In genomic region chr16:78756189-78756661, GRCh38 we compare ENCODE assay signal across 1 cellular context.
TF ChIP-seq lines count a peak whose summit lies in the region.

No MANE protein-coding gene starts in this region.

TF ChIP-seq in HepG2, 621 proteins besides CTCF, POLR2A, EP300 and RAD21 (continued from another document):
- TF ChIP-seq, protein P1, sequence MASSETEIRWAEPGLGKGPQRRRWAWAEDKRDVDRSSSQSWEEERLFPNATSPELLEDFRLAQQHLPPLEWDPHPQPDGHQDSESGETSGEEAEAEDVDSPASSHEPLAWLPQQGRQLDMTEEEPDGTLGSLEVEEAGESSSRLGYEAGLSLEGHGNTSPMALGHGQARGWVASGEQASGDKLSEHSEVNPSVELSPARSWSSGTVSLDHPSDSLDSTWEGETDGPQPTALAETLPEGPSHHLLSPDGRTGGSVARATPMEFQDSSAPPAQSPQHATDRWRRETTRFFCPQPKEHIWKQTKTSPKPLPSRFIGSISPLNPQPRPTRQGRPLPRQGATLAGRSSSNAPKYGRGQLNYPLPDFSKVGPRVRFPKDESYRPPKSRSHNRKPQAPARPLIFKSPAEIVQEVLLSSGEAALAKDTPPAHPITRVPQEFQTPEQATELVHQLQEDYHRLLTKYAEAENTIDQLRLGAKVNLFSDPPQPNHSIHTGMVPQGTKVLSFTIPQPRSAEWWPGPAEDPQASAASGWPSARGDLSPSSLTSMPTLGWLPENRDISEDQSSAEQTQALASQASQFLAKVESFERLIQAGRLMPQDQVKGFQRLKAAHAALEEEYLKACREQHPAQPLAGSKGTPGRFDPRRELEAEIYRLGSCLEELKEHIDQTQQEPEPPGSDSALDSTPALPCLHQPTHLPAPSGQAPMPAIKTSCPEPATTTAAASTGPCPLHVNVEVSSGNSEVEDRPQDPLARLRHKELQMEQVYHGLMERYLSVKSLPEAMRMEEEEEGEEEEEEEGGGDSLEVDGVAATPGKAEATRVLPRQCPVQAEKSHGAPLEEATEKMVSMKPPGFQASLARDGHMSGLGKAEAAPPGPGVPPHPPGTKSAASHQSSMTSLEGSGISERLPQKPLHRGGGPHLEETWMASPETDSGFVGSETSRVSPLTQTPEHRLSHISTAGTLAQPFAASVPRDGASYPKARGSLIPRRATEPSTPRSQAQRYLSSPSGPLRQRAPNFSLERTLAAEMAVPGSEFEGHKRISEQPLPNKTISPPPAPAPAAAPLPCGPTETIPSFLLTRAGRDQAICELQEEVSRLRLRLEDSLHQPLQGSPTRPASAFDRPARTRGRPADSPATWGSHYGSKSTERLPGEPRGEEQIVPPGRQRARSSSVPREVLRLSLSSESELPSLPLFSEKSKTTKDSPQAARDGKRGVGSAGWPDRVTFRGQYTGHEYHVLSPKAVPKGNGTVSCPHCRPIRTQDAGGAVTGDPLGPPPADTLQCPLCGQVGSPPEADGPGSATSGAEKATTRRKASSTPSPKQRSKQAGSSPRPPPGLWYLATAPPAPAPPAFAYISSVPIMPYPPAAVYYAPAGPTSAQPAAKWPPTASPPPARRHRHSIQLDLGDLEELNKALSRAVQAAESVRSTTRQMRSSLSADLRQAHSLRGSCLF (CRISPR knock-in tag; IDR thresholded peaks at IDR 0.05; ENCODE audit: borderline replicate concordance): 0 out of 2 replicates have a peak, but pooled peaks have one; percentile 31
- TF ChIP-seq ZNF234 (CRISPR knock-in tag; conservative IDR thresholded peaks at IDR 0.05) (no peak), MZF1 (CRISPR knock-in tag; IDR thresholded peaks at IDR 0.05; ENCODE audit: borderline replicate concordance) (no peak), KDM6A (CRISPR knock-in tag; IDR thresholded peaks at IDR 0.05; ENCODE audit: low read depth) (peak; percentile 83), TMF1 (CRISPR knock-in tag; IDR thresholded peaks at IDR 0.05; ENCODE audit: low read depth) (no peak), ZNF737 (CRISPR knock-in tag; IDR thresholded peaks at IDR 0.05; ENCODE audit: borderline replicate concordance) (no peak), CREB1 (IDR thresholded peaks at IDR 0.05) (no peak), CREB1 (CRISPR knock-in tag; IDR thresholded peaks at IDR 0.05) (peak; percentile 78), ZNF362 (CRISPR knock-in tag; IDR thresholded peaks at IDR 0.05; ENCODE audit: borderline replicate concordance) (no peak; the same call in 1 of the 2 replicates), ZNF496 (CRISPR knock-in tag; IDR thresholded peaks at IDR 0.05; ENCODE audit: insufficient replicate concordance) (no peak), SP140L (CRISPR knock-in tag; IDR thresholded peaks at IDR 0.05; ENCODE audit: borderline replicate concordance) (0 out of 2 replicates have a peak, but pooled peaks have one; percentile 35), PRPF4 (IDR thresholded peaks at IDR 0.05; ENCODE audit: low read depth, low read length, poor library complexity, severe bottlenecking) (no peak), DNMT1 (CRISPR knock-in tag; IDR thresholded peaks at IDR 0.05) (no peak), HNRNPL (IDR thresholded peaks at IDR 0.05; ENCODE audit: low read depth, low read length) (no peak), PHF21A (CRISPR knock-in tag; IDR thresholded peaks at IDR 0.05) (peak; percentile 84; the same call in 1 of the 2 replicates), SMARCC2 (IDR thresholded peaks at IDR 0.05) (no peak), KDM4B (CRISPR knock-in tag; IDR thresholded peaks at IDR 0.05) (no peak), ISX (CRISPR knock-in tag; conservative IDR thresholded peaks at IDR 0.05) (no peak), ZMYM3 (CRISPR knock-in tag; IDR thresholded peaks at IDR 0.05) (no peak), SCMH1 (CRISPR knock-in tag; IDR thresholded peaks at IDR 0.05; ENCODE audit: borderline replicate concordance) (no peak), ZNF101 (CRISPR knock-in tag; IDR thresholded peaks at IDR 0.05; ENCODE audit: borderline replicate concordance, low read depth) (no peak), ADNP (CRISPR knock-in tag; IDR thresholded peaks at IDR 0.05) (no peak), SMAD1 (CRISPR knock-in tag; IDR thresholded peaks at IDR 0.05; ENCODE audit: borderline replicate concordance, low read depth) (no peak), BCLAF1 (IDR thresholded peaks at IDR 0.05) (no peak), PRDM10 (CRISPR knock-in tag; IDR thresholded peaks at IDR 0.05; ENCODE audit: low read depth) (no peak), ZFP37 (CRISPR knock-in tag; IDR thresholded peaks at IDR 0.05; ENCODE audit: borderline replicate concordance) (0 out of 2 replicates have a peak, but pooled peaks have one; percentile 44), MEIS2 (CRISPR knock-in tag; IDR thresholded peaks at IDR 0.05) (0 out of 2 replicates have a peak, but pooled peaks have one; percentile 45), NFIB (CRISPR knock-in tag; IDR thresholded peaks at IDR 0.05; ENCODE audit: borderline replicate concordance) (no peak), CEBPG (CRISPR knock-in tag; IDR thresholded peaks at IDR 0.05) (peak; percentile 96), MTA1 (CRISPR knock-in tag; IDR thresholded peaks at IDR 0.05; ENCODE audit: borderline replicate concordance) (no peak; the same call in 1 of the 2 replicates), ZNF580 (CRISPR knock-in tag; IDR thresholded peaks at IDR 0.05; ENCODE audit: borderline replicate concordance, low read depth) (no peak), ATF3 (CRISPR knock-in tag; IDR thresholded peaks at IDR 0.05) (no peak), KLF6 (CRISPR knock-in tag; IDR thresholded peaks at IDR 0.05) (peak; percentile 51; the same call in 1 of the 2 replicates), ZMAT3 (CRISPR knock-in tag; conservative IDR thresholded peaks at IDR 0.05) (no peak), ZNF709 (CRISPR knock-in tag; IDR thresholded peaks at IDR 0.05) (0 out of 2 replicates have a peak, but pooled peaks have one; percentile 25), SMC3 (IDR thresholded peaks at IDR 0.05; ENCODE audit: low read length) (no peak), ZNF790 (CRISPR knock-in tag; IDR thresholded peaks at IDR 0.05; ENCODE audit: borderline replicate concordance) (no peak), ZNF782 (CRISPR knock-in tag; IDR thresholded peaks at IDR 0.05; ENCODE audit: borderline replicate concordance) (no peak)
- TF ChIP-seq, protein P2, sequence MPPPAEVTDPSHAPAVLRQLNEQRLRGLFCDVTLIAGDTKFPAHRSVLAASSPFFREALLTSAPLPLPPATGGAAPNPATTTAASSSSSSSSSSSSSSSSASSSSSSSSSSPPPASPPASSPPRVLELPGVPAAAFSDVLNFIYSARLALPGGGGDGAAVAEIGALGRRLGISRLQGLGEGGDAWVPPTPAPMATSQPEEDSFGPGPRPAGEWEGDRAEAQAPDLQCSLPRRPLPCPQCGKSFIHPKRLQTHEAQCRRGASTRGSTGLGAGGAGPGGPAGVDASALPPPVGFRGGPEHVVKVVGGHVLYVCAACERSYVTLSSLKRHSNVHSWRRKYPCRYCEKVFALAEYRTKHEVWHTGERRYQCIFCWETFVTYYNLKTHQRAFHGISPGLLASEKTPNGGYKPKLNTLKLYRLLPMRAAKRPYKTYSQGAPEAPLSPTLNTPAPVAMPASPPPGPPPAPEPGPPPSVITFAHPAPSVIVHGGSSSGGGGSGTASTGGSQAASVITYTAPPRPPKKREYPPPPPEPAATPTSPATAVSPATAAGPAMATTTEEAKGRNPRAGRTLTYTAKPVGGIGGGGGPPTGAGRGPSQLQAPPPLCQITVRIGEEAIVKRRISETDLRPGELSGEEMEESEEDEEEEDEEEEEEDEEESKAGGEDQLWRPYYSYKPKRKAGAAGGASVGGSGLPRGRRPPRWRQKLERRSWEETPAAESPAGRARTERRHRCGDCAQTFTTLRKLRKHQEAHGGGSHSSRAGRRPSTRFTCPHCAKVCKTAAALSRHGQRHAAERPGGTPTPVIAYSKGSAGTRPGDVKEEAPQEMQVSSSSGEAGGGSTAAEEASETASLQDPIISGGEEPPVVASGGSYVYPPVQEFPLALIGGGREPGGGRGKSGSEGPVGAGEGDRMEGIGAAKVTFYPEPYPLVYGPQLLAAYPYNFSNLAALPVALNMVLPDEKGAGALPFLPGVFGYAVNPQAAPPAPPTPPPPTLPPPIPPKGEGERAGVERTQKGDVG (CRISPR knock-in tag; IDR thresholded peaks at IDR 0.05; ENCODE audit: borderline replicate concordance): no peak
- TF ChIP-seq, protein P3, sequence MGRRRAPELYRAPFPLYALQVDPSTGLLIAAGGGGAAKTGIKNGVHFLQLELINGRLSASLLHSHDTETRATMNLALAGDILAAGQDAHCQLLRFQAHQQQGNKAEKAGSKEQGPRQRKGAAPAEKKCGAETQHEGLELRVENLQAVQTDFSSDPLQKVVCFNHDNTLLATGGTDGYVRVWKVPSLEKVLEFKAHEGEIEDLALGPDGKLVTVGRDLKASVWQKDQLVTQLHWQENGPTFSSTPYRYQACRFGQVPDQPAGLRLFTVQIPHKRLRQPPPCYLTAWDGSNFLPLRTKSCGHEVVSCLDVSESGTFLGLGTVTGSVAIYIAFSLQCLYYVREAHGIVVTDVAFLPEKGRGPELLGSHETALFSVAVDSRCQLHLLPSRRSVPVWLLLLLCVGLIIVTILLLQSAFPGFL (CRISPR knock-in tag; IDR thresholded peaks at IDR 0.05): no peak
- TF ChIP-seq, protein P4, sequence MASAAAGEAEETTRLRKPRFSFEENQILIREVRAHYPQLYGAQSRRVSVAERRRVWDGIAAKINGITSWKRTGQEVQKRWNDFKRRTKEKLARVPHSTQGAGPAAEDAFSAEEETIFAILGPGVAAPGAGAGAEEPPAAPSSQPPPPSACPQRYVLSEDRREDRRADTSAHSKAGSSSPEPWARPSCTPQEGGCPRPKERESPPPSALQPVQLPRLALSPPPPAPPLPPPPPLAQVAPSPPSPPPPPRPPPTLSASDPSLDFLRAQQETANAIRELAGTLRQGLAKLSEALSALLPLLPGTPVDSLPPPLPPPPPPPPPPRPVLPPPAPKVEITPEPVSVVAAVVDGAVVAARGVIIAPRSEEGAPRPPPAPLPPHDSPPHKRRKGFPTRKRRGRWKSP (CRISPR knock-in tag; IDR thresholded peaks at IDR 0.05): no peak; the same call in 1 of the 2 replicates
